Comparison of ENCODE assay signal across 16 cellular contexts in the genomic region with DNA sequence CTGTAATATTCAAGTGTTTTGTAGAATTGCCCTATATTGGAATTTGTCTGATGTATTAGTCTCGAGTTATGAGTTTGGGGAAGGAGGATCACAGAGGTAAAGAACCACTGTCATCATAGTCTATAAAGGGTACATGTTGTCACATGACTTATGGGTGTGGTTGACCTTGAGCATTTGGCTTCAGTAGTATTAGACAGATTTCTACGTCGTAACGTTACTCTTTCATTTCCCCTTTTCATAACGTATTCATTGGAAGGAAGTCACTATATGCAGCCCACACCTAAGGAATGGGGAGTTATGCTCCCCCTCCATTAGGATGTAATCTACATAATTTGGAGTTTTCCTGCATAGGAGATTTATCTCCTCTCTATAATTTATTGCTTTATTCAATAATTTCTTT.
DNase-seq lines count a peak whose midpoint lies in the region; ATAC-seq and TF ChIP-seq lines count a peak whose summit lies in the region.
"Had no signal": no experiment of that assay in that cellular context is flagged by ENCODE, and none has a peak within 500 bp of the region (broad histone marks: within the 10 kb centered on the region; RNA-seq: fewer than 3 reads in every experiment).

No MANE protein-coding gene starts in this region.

- H3K4me1 ChIP-seq in BLaER1 = peaks cover 38% of the 10 kb centered on the region

- H3K9me3 ChIP-seq in BLaER1 = peaks cover 6% of the 10 kb centered on the region

- no peak overlapping the region for H3K27ac Mint-ChIP-seq in type B pancreatic cell
- H3K27ac Mint-ChIP-seq: stimulated activated effector memory CD8-positive, alpha-beta T cell treated with anti-CD3 and anti-CD28 coated beads, Interleukin-12 subunit alpha, Interleukin-12 subunit beta, amount 100 ng/mL, for 72 hours had no signal

- no peaks in the 10 kb centered on the region for H3K27me3 Mint-ChIP-seq in type B pancreatic cell

- 0 out of 2 replicates have a peak overlapping the region, but pooled peaks have one; percentile 4 for H3K4me2 ChIP-seq in BLaER1

- no peak overlapping the region for H3K9ac ChIP-seq in BLaER1

- no peaks in the 10 kb centered on the region for H4K20me1 ChIP-seq in BLaER1

- no peak overlapping the region for H3K4me3 Mint-ChIP-seq in type B pancreatic cell
- H3K4me3 Mint-ChIP-seq: stimulated activated effector memory CD8-positive, alpha-beta T cell treated with anti-CD3 and anti-CD28 coated beads, Interleukin-12 subunit alpha, Interleukin-12 subunit beta, amount 100 ng/mL, for 72 hours had no signal

- no peaks in the 10 kb centered on the region for H3K36me3 Mint-ChIP-seq in type B pancreatic cell
- H3K36me3 Mint-ChIP-seq: stimulated activated effector memory CD8-positive, alpha-beta T cell treated with anti-CD3 and anti-CD28 coated beads, Interleukin-12 subunit alpha, Interleukin-12 subunit beta, amount 100 ng/mL, for 72 hours had no signal

- no peak for TF ChIP-seq CTCF in type B pancreatic cell (conservative IDR thresholded peaks at IDR 0.05)

- peak; percentile 69 for ATAC-seq in GM21390 (IDR thresholded peaks at IDR 0.05; ENCODE audit: unreplicated experiment)
- peak; percentile 64 for ATAC-seq in HG03439 (IDR thresholded peaks at IDR 0.05; ENCODE audit: unreplicated experiment)
- ATAC-seq: HCT116; left lobe of liver; stimulated activated effector memory CD8-positive, alpha-beta T cell treated with anti-CD3 and anti-CD28 coated beads, Interleukin-12 subunit alpha, Interleukin-12 subunit beta, amount 100 ng/mL, for 72 hours had no signal

- no peaks in the 10 kb centered on the region for H3K9me3 Mint-ChIP-seq in type B pancreatic cell
- H3K9me3 Mint-ChIP-seq: stimulated activated effector memory CD8-positive, alpha-beta T cell treated with anti-CD3 and anti-CD28 coated beads, Interleukin-12 subunit alpha, Interleukin-12 subunit beta, amount 100 ng/mL, for 72 hours had no signal

- no peaks in the 10 kb centered on the region for H3K4me1 Mint-ChIP-seq in type B pancreatic cell (ENCODE audit: unreplicated experiment)

- H3K36me3 ChIP-seq in BLaER1 = no peaks in the 10 kb centered on the region

- DNase-seq in SIG-M5 treated with dmso at 0.1 percent for 504 hours (lab: John Stamatoyannopoulos, UW; ENCODE audit: unreplicated experiment) (peak; percentile 84), Ammon's horn (ENCODE audit: low spot score) (no peak), AG08395 (ENCODE audit: low spot score) (no peak), type B pancreatic cell (ENCODE audit: extremely low spot score, unreplicated experiment) (no peak)
- no peak for DNase-seq in activated effector memory CD4-positive, alpha-beta T cell treated with Interleukin-2 at 50 U/mL for 16 hours
- DNase-seq: activated CD8-positive, alpha-beta memory T cell treated with anti-CD3 and anti-CD28 coated beads, Interleukin-2, amount 50 U/mL, for 4 hours; amniotic stem cell; DMS 273 treated with DMSO at 0.1 percent for 48 hours; NCI-H187 treated with DMSO at 0.1 percent for 48 hours; T1000 had no signal

- H3K4me3 ChIP-seq in BLaER1 = no peak overlapping the region

- H3K27ac ChIP-seq in BLaER1 = no peak overlapping the region

- no peaks in the 10 kb centered on the region for H3K27me3 ChIP-seq in BLaER1
